29 cellular contexts compared by ENCODE assay signal in genomic region chr12:105970885-105971284, GRCh38.
"Had no signal": no experiment of that assay in that cellular context is flagged by ENCODE, and none has a peak within 500 bp of the region (broad histone marks: within the 10 kb centered on the region; RNA-seq: fewer than 3 reads in every experiment).

No MANE protein-coding gene starts in this region.

- H2AFZ ChIP-seq: parathyroid adenoma had no signal

- H3K27ac ChIP-seq: esophagus muscularis mucosa, heart right ventricle, lower lobe of right lung, parathyroid adenoma, right atrium auricular region, suprapubic skin, tibial artery had no signal

- H3K36me3 ChIP-seq: esophagus muscularis mucosa, heart right ventricle, lower lobe of right lung, right atrium auricular region, suprapubic skin, tibial artery had no signal

- H3K4me3 ChIP-seq: esophagus muscularis mucosa, heart right ventricle, lower lobe of right lung, mucosa of descending colon, right atrium auricular region, suprapubic skin, tibial artery had no signal

- H3K36me3 Mint-ChIP-seq: activated CD8-positive, alpha-beta memory T cell treated with anti-CD3 and anti-CD28 coated beads, Interleukin-2, amount 10 ng/mL, durations not matched to agents 7 days and 5 days; activated naive CD4-positive, alpha-beta T cell treated with anti-CD3 and anti-CD28 coated beads, Interleukin-2, amount 50 U/mL, for 24 hours; brain; natural killer cell treated with Interleukin-12 subunit alpha and Interleukin-12 subunit beta and Interleukin-15 and Interleukin-18, amount 100 ng/mL, for 72 hours; WTC11 had no signal

- H3K79me2 ChIP-seq: parathyroid adenoma had no signal

- H3K27ac Mint-ChIP-seq: activated CD8-positive, alpha-beta memory T cell treated with anti-CD3 and anti-CD28 coated beads, Interleukin-2, amount 10 ng/mL, durations not matched to agents 7 days and 5 days; activated CD8-positive, alpha-beta T cell treated with anti-CD3 and anti-CD28 coated beads for 36 hours; activated naive CD4-positive, alpha-beta T cell treated with anti-CD3 and anti-CD28 coated beads, Interleukin-2, amount 50 U/mL, for 24 hours; activated T-helper 2 cell treated with anti-CD3 and anti-CD28 coated beads, Interferon-gamma antibody, Interleukin-2, Interleukin-4, amounts not matched to agents 10 μg/mL and 5 μg/mL and 100 μg/mL, durations not matched to agents 14 hours and 24 hours and 36 hours; brain; effector memory CD8-positive, alpha-beta T cell; natural killer cell treated with Interleukin-12 subunit alpha and Interleukin-12 subunit beta and Interleukin-15 and Interleukin-18, amount 100 ng/mL, for 72 hours; T-helper 17 cell; WTC11 had no signal

- H3K4me1 Mint-ChIP-seq: activated CD8-positive, alpha-beta memory T cell treated with anti-CD3 and anti-CD28 coated beads, Interleukin-2, amount 10 ng/mL, durations not matched to agents 7 days and 5 days; activated naive CD4-positive, alpha-beta T cell treated with anti-CD3 and anti-CD28 coated beads, Interleukin-2, amount 50 U/mL, for 24 hours; T-helper 17 cell had no signal

- DNase-seq: activated CD4-positive, alpha-beta T cell treated with anti-CD3 and anti-CD28 coated beads for 1 hour; activated CD4-positive, alpha-beta T cell treated with anti-CD3 and anti-CD28 coated beads, Interleukin-2, amount 50 U/mL, for 1 hour; activated CD8-positive, alpha-beta memory T cell treated with anti-CD3 and anti-CD28 coated beads, Interleukin-2, amount 10 ng/mL, durations not matched to agents 7 days and 5 days; activated CD8-positive, alpha-beta T cell treated with anti-CD3 and anti-CD28 coated beads for 36 hours; activated T-cell treated with anti-CD3 and anti-CD28 coated beads, Interleukin-2, amount 50 U/mL, for 48 hours; caudate nucleus; cortex of kidney; effector memory CD8-positive, alpha-beta T cell; foreskin melanocyte; heart right ventricle; kidney glomerular epithelial cell; lower lobe of right lung; mucosa of descending colon; stimulated activated CD4-positive, alpha-beta T cell treated with anti-CD3 and anti-CD28 coated beads, Interleukin-15, amount 100 ng/mL, for 24 hours; stimulated activated CD4-positive, alpha-beta T cell treated with anti-CD3 and anti-CD28 coated beads, Interleukin-2, amount 100 ng/mL, for 24 hours; stimulated activated naive CD4-positive, alpha-beta T cell; T-helper 17 cell; tibial artery had no signal

- H3K4me1 ChIP-seq: parathyroid adenoma, suprapubic skin had no signal

- H3K9me3 Mint-ChIP-seq: activated CD8-positive, alpha-beta T cell treated with anti-CD3 and anti-CD28 coated beads for 36 hours; activated naive CD4-positive, alpha-beta T cell treated with anti-CD3 and anti-CD28 coated beads, Interleukin-2, amount 50 U/mL, for 24 hours; activated T-helper 2 cell treated with anti-CD3 and anti-CD28 coated beads, Interferon-gamma antibody, Interleukin-2, Interleukin-4, amounts not matched to agents 10 μg/mL and 5 μg/mL and 100 μg/mL, durations not matched to agents 14 hours and 24 hours and 36 hours; effector memory CD8-positive, alpha-beta T cell; natural killer cell treated with Interleukin-12 subunit alpha and Interleukin-12 subunit beta and Interleukin-15 and Interleukin-18, amount 100 ng/mL, for 72 hours had no signal

- ATAC-seq: activated CD8-positive, alpha-beta memory T cell treated with anti-CD3 and anti-CD28 coated beads, Interleukin-2, amount 10 ng/mL, durations not matched to agents 7 days and 5 days; activated CD8-positive, alpha-beta T cell treated with anti-CD3 and anti-CD28 coated beads for 36 hours; effector memory CD8-positive, alpha-beta T cell; heart right ventricle; left lobe of liver; lower lobe of right lung; mucosa of descending colon; natural killer cell treated with Interleukin-12 subunit alpha and Interleukin-12 subunit beta and Interleukin-15 and Interleukin-18, amount 100 ng/mL, for 72 hours; SK-N-SH treated with all-trans-retinoic acid at 6 μM for 48 hours; T-helper 17 cell; WTC11 had no signal

- H3K27me3 Mint-ChIP-seq: activated CD8-positive, alpha-beta T cell treated with anti-CD3 and anti-CD28 coated beads for 36 hours; activated naive CD4-positive, alpha-beta T cell treated with anti-CD3 and anti-CD28 coated beads, Interleukin-2, amount 50 U/mL, for 24 hours; effector memory CD8-positive, alpha-beta T cell; T-helper 17 cell had no signal

- H3K27me3 ChIP-seq: esophagus muscularis mucosa, heart right ventricle, right atrium auricular region, suprapubic skin, tibial artery had no signal

- H3K9me3 ChIP-seq: esophagus muscularis mucosa, lower lobe of right lung, mucosa of descending colon, right atrium auricular region, suprapubic skin, tibial artery had no signal

- H3K4me3 Mint-ChIP-seq: activated CD8-positive, alpha-beta memory T cell treated with anti-CD3 and anti-CD28 coated beads, Interleukin-2, amount 10 ng/mL, durations not matched to agents 7 days and 5 days; activated CD8-positive, alpha-beta T cell treated with anti-CD3 and anti-CD28 coated beads for 36 hours; activated naive CD4-positive, alpha-beta T cell treated with anti-CD3 and anti-CD28 coated beads, Interleukin-2, amount 50 U/mL, for 24 hours; brain; effector memory CD8-positive, alpha-beta T cell; natural killer cell treated with Interleukin-12 subunit alpha and Interleukin-12 subunit beta and Interleukin-15 and Interleukin-18, amount 100 ng/mL, for 72 hours; T-helper 17 cell; WTC11 had no signal
